Comparison of ENCODE assay signal across 12 cellular contexts in the genomic region with DNA sequence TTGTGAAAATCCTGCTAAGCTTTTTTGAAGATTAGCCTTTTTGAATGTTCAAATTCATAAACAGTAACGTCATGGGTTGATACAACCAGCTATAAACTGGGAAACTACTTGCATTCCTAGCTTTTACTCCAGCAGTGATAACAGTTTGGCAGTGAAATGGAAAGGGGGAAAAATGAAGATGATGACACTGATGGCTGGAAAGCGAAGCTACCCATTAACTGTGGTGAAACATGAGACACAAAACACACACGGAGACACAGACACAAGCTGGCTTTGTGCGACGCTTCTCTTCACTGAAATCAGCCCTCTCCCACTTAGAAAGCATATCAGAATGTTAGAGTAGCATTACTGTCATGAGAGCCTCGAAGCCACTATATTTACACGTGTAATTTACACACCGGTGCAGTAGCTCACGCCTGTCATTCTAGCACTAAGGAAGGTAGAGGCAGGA. TPM values are rescaled to one million over a fixed set of nuclear protein-coding genes. Genes with fewer than 3 reads are reported as not detected.
DNase-seq lines count a peak whose midpoint lies in the region; ATAC-seq and TF ChIP-seq lines count a peak whose summit lies in the region.
"Had no signal": no experiment of that assay in that cellular context is flagged by ENCODE, and none has a peak within 500 bp of the region (broad histone marks: within the 10 kb centered on the region; RNA-seq: fewer than 3 reads in every experiment).

No MANE protein-coding gene starts in this region.

- H3K36me3 ChIP-seq in BLaER1 treated with 17β-estradiol and CSF1 and Interleukin-3, amounts not matched to agents 10 nM and 100 nM, result peaks cover 0 to 33% (median 6%) of the 10 kb centered on the region in 11 experiments; a peak in 7 of 22 replicates
- H3K36me3 ChIP-seq: tibial nerve had no signal

- DNase-seq in NCI-H69 (lab: John Stamatoyannopoulos, UW) (peak; percentile 52), fibroblast of pulmonary artery (ENCODE audit: low read depth) (peak; percentile 67), omental fat pad (ENCODE audit: low spot score) (no peak), medulla oblongata (ENCODE audit: extremely low spot score) (no peak)
- no peak for DNase-seq in central memory CD4-positive, alpha-beta T cell
- DNase-seq: activated B cell treated with CpG ODN at 0.5 μM for 24 hours, NCI-H2081 treated with DMSO at 0.1 percent for 48 hours, SHP77 treated with DMSO at 0.1 percent for 48 hours had no signal

- H3K4me3 ChIP-seq in BLaER1 treated with 17β-estradiol and CSF1 and Interleukin-3, amounts not matched to agents 10 nM and 100 nM, result no peak overlapping the region
- no peak overlapping the region for H3K4me3 ChIP-seq in fibroblast of pulmonary artery (replicated peaks; ENCODE audit: low read depth, low read length)
- H3K4me3 ChIP-seq: tibial nerve had no signal

- no peaks in the 10 kb centered on the region for H3K9me3 ChIP-seq in BLaER1 treated with 17β-estradiol and CSF1 and Interleukin-3, amounts not matched to agents 10 nM and 100 nM (replicated peaks in 1 of 11)
- H3K9me3 ChIP-seq: tibial nerve had no signal

- H3K27ac ChIP-seq in BLaER1 treated with 17β-estradiol and CSF1 and Interleukin-3, amounts not matched to agents 10 nM and 100 nM, result peak overlapping the region in 5 of 11 experiments; percentile 40 to 55 (median 41); a peak in 7 of 22 replicates

- no peak for TF ChIP-seq CTCF in fibroblast of pulmonary artery (IDR thresholded peaks at IDR 0.05; ENCODE audit: low read length, missing control alignments)
- no peak for TF ChIP-seq CTCF in omental fat pad (IDR thresholded peaks at IDR 0.05)

- peak overlapping the region in 4 of 11 experiments; percentile 6 to 39 (median 36); a peak in 5 of 22 replicates for H3K9ac ChIP-seq in BLaER1 treated with 17β-estradiol and CSF1 and Interleukin-3, amounts not matched to agents 10 nM and 100 nM

- peak overlapping the region; percentile 71 to 98 (median 92) for H3K4me2 ChIP-seq in BLaER1 treated with 17β-estradiol and CSF1 and Interleukin-3, amounts not matched to agents 10 nM and 100 nM

- H3K4me1 ChIP-seq in BLaER1 treated with 17β-estradiol and CSF1 and Interleukin-3, amounts not matched to agents 10 nM and 100 nM, result peaks cover 93 to 100% (median 100%) of the 10 kb centered on the region in 10 experiments

- H3K27me3 ChIP-seq in BLaER1 treated with 17β-estradiol and CSF1 and Interleukin-3, amounts not matched to agents 10 nM and 100 nM, result peaks cover 0 to 2% (median 0%) of the 10 kb centered on the region in 11 experiments; a peak in 1 of 22 replicates
- H3K27me3 ChIP-seq: tibial nerve had no signal

- peaks cover 50 to 99% (median 82%) of the 10 kb centered on the region in 11 experiments; a peak in 21 of 22 replicates for H4K20me1 ChIP-seq in BLaER1 treated with 17β-estradiol and CSF1 and Interleukin-3, amounts not matched to agents 10 nM and 100 nM

- ATAC-seq in omental fat pad (ENCODE audit: low FRiP score) (peak; percentile 79), GM18511 (IDR thresholded peaks at IDR 0.05; ENCODE audit: unreplicated experiment) (no peak), GM21528 (IDR thresholded peaks at IDR 0.05; ENCODE audit: low FRiP score, unreplicated experiment) (no peak)

RNA-seq across cellular contexts. Expression of gene VPS37B, which starts 15.7 kb away (rescaled TPM):
- 10 to 100 TPM; 20.7 to 45.0 (median 35.2) TPM for total RNA-seq in omental fat pad

RNA-seq across cellular contexts. Expression of gene HIP1R, which starts 44.9 kb away (rescaled TPM):
- 10 to 100 TPM; 11.4 to 65.6 (median 22.2) TPM for total RNA-seq in omental fat pad

Comparison
In these comparisons a context has a peak if more than half of its experiments do, and no peak if none do; other contexts are left out.
1. DNase-seq: peak in NCI-H69 (single experiment) and fibroblast of pulmonary artery (single experiment); none in omental fat pad (single experiment), central memory CD4-positive, alpha-beta T cell (single experiment) and medulla oblongata (single experiment).